In the genomic region with DNA sequence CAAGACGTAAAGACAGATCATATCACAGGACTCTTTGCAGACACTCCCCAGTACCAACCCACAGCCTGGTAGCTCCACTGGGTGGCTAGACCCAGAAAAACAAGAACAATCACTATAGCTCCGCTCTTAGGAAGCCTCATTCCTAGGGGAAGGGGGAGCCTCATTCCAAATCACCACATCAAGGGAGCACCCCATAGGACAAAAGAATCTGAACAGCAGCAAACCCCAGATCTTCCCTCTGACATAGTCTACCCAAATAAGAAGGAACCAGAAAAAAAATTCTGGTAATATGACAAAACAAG, we compare ENCODE assay signal across 15 cellular contexts.
DNase-seq lines count a peak whose midpoint lies in the region; ATAC-seq and TF ChIP-seq lines count a peak whose summit lies in the region.
"Had no signal": no experiment of that assay in that cellular context is flagged by ENCODE, and none has a peak within 500 bp of the region (broad histone marks: within the 10 kb centered on the region; RNA-seq: fewer than 3 reads in every experiment).

No MANE protein-coding gene starts in this region.

- no peak overlapping the region for H3K9ac ChIP-seq in H9 (ENCODE audit: extremely low read depth, insufficient read length, low read length)
- no peak overlapping the region for H3K9ac ChIP-seq in mesendoderm (ENCODE audit: low read length)
- H3K9ac ChIP-seq in neuronal stem cell (ENCODE audit: low read depth, low read length, poor library complexity): no peak overlapping the region

- CTCF ChIA-PET in WTC11 (lab: Charles Lee): interaction anchor here (1.2 kb wide), 2 partner anchors 33 to 722 kb away, joined by 3 to 4 read pairs; no protein-coding TSS in a partner anchor

- no peak overlapping the region for H2AFZ ChIP-seq in H9 (ENCODE audit: low read length)
- peak overlapping the region; percentile 70 for H2AFZ ChIP-seq in neuronal stem cell (ENCODE audit: low read length)

- no peak overlapping the region for H2AK5ac ChIP-seq in H9 (ENCODE audit: insufficient read length, low read length)
- H2AK5ac ChIP-seq in mesendoderm (ENCODE audit: low read length): no peak overlapping the region
- H2AK5ac ChIP-seq in neuronal stem cell (ENCODE audit: low read depth, low read length): no peak overlapping the region

- H4K5ac ChIP-seq in H9 (ENCODE audit: insufficient read length, low read depth, low read length) (no peak overlapping the region), mesendoderm (ENCODE audit: low read length) (no peak overlapping the region)

- H3K27me3 ChIP-seq in H9 (ENCODE audit: insufficient read depth, low read length): no peaks in the 10 kb centered on the region
- no peaks in the 10 kb centered on the region for H3K27me3 ChIP-seq in mesendoderm (ENCODE audit: insufficient read depth, low read length, poor library complexity)
- H3K27me3 ChIP-seq in neuronal stem cell (ENCODE audit: control insufficient read depth in 3 of 3, insufficient read depth in 3 of 3, low read depth in 1 of 3, low read length in 3 of 3): no peaks in the 10 kb centered on the region
- H3K27me3 ChIP-seq in effector memory CD4-positive, alpha-beta T cell (replicated peaks; ENCODE audit: control insufficient read depth, insufficient read depth, low read length, poor library complexity, severe bottlenecking): no peaks in the 10 kb centered on the region

- H3K56ac ChIP-seq in H9 (ENCODE audit: insufficient read length, low read depth, low read length) (no peak overlapping the region), mesendoderm (ENCODE audit: low read length) (no peak overlapping the region)

- H3K4ac ChIP-seq in H9 (ENCODE audit: low read depth, low read length) (no peak overlapping the region), mesendoderm (ENCODE audit: low read depth, low read length) (no peak overlapping the region), neuronal stem cell (ENCODE audit: low read length) (no peak overlapping the region)

- no peak overlapping the region for H2BK20ac ChIP-seq in H9 (ENCODE audit: low read depth, low read length, poor library complexity, severe bottlenecking)

- peaks cover 4 to 8% of the 10 kb centered on the region in 2 experiments; a peak in 3 of 5 replicates for H3K9me3 Mint-ChIP-seq in H9
- peaks cover 19% of the 10 kb centered on the region for H3K9me3 Mint-ChIP-seq in WTC11

- DNase-seq in H9 (no peak), WTC11 (ENCODE audit: low spot score) (no peak), mesendoderm (peak; percentile 56), neuronal stem cell (ENCODE audit: low spot score) (no peak), NCI-H2196 (lab: John Stamatoyannopoulos, UW; ENCODE audit: unreplicated experiment) (no peak), erythroblast (lab: John Stamatoyannopoulos, UW) (no peak)
- DNase-seq in effector memory CD4-positive, alpha-beta T cell: no peak
- DNase-seq: BE2C; CD4-positive, alpha-beta memory T cell; DMS79; GOT3 had no signal

- H3K79me2 ChIP-seq in H9 (ENCODE audit: insufficient read depth, low read length): no peaks in the 10 kb centered on the region
- no peaks in the 10 kb centered on the region for H3K79me2 ChIP-seq in mesendoderm (ENCODE audit: control insufficient read depth, insufficient read depth, low read length)

- no peak overlapping the region for H3K4me3 Mint-ChIP-seq in H9
- H3K4me3 Mint-ChIP-seq in WTC11: no peak overlapping the region
- H3K4me3 Mint-ChIP-seq: CD4-positive, alpha-beta memory T cell had no signal

- H3K4me3 ChIP-seq in mesendoderm (ENCODE audit: low read length) (no peak overlapping the region), neuronal stem cell (ENCODE audit: low read length in 2 of 2) (no peak overlapping the region)
- H3K4me3 ChIP-seq in effector memory CD4-positive, alpha-beta T cell (ENCODE audit: insufficient read depth, low read depth, low read length, poor library complexity, severe bottlenecking): no peak overlapping the region
- H3K4me3 ChIP-seq: A549, GM12878, HAP-1 had no signal

- H3K14ac ChIP-seq in H9 (ENCODE audit: insufficient read depth, low read length) (no peak overlapping the region), neuronal stem cell (ENCODE audit: low read length) (no peak overlapping the region)

- H3K4me1 ChIP-seq in H9 (ENCODE audit: insufficient read depth, low read length) (peaks cover 3% of the 10 kb centered on the region; the same call in 1 of the 2 replicates), mesendoderm (ENCODE audit: control insufficient read depth, low read depth, low read length) (no peaks in the 10 kb centered on the region), neuronal stem cell (ENCODE audit: control insufficient read depth in 2 of 2, insufficient read depth in 1 of 2, low read depth in 1 of 2, low read length in 2 of 2) (peaks cover 0 to 1% of the 10 kb centered on the region in 2 donors)
- no peaks in the 10 kb centered on the region for H3K4me1 ChIP-seq in effector memory CD4-positive, alpha-beta T cell (ENCODE audit: control insufficient read depth, insufficient read depth, low read length, poor library complexity, severe bottlenecking)
- H3K4me1 ChIP-seq: A549, BE2C, HAP-1 had no signal

- peak overlapping the region in 2 of 3 experiments; percentile 20 to 73; a peak in 4 of 7 replicates for H3K27ac Mint-ChIP-seq in H9
- no peak overlapping the region for H3K27ac Mint-ChIP-seq in WTC11
- H3K27ac Mint-ChIP-seq: CD4-positive, alpha-beta memory T cell had no signal

- H3K27me3 Mint-ChIP-seq in H9 (ENCODE audit: low read depth) (no peaks in the 10 kb centered on the region), WTC11 (ENCODE audit: low read depth) (no peaks in the 10 kb centered on the region)

- POLR2A ChIA-PET in WTC11 (lab: Charles Lee): no interaction called here

- H2BK5ac ChIP-seq in H9 (ENCODE audit: insufficient read length, low read length) (no peak overlapping the region), mesendoderm (ENCODE audit: low read length) (no peak overlapping the region), neuronal stem cell (ENCODE audit: low read length) (no peak overlapping the region)

- H3K79me1 ChIP-seq in H9 (ENCODE audit: insufficient read depth, low read depth, low read length, poor library complexity, severe bottlenecking) (no peaks in the 10 kb centered on the region), mesendoderm (ENCODE audit: low read length) (no peaks in the 10 kb centered on the region), neuronal stem cell (ENCODE audit: low read depth, low read length) (no peaks in the 10 kb centered on the region)

- no peak for TF ChIP-seq CTCF in H9 (conservative IDR thresholded peaks at IDR 0.05)
- TF ChIP-seq CTCF in WTC11 (IDR thresholded peaks at IDR 0.05): no peak

- no peak overlapping the region for H3K4me2 ChIP-seq in H9 (ENCODE audit: insufficient read depth, insufficient read length, low read length)
- no peak overlapping the region for H3K4me2 ChIP-seq in mesendoderm (ENCODE audit: low read length)
- H3K4me2 ChIP-seq in neuronal stem cell (ENCODE audit: insufficient read depth, low read length, poor library complexity, severe bottlenecking): no peak overlapping the region
- H3K4me2 ChIP-seq: A549 had no signal

- H3K9me3 ChIP-seq in H9 (ENCODE audit: control insufficient read depth, low read depth, low read length) (no peaks in the 10 kb centered on the region), neuronal stem cell (replicated peaks in 1 of 2; ENCODE audit: control insufficient read depth in 2 of 2, insufficient read depth in 1 of 2, low read depth in 1 of 2, low read length in 2 of 2) (peaks cover 4 to 24% of the 10 kb centered on the region in 2 donors)
- H3K9me3 ChIP-seq in effector memory CD4-positive, alpha-beta T cell (ENCODE audit: control insufficient read depth, low read length): no peaks in the 10 kb centered on the region
- H3K9me3 ChIP-seq: BE2C, HAP-1 had no signal

- no CpG with 5 or more reads among the region's 2 CpGs for WGBS in H9 (ENCODE audit: extremely low coverage, insufficient read length, low lambda C conversion rate)
- WGBS in mesendoderm (ENCODE audit: extremely low coverage, insufficient coverage, low lambda C conversion rate): no CpG with 5 or more reads among the region's 2 CpGs
- WGBS in neuronal stem cell (ENCODE audit: extremely low coverage in 2 of 2, insufficient read length in 2 of 2, insufficient replicate concordance in 1 of 2), 2 donors: no CpG with 5 or more reads among the region's 2 CpGs

- H4K8ac ChIP-seq in H9 (replicated peaks; ENCODE audit: insufficient read length, low read depth, low read length): no peak overlapping the region
- no peak overlapping the region for H4K8ac ChIP-seq in mesendoderm (ENCODE audit: low read depth, low read length)
- no peak overlapping the region for H4K8ac ChIP-seq in neuronal stem cell (ENCODE audit: low read depth, low read length)

- H4K91ac ChIP-seq in H9 (ENCODE audit: insufficient read length, low read depth, low read length) (no peak overlapping the region), neuronal stem cell (ENCODE audit: low read depth, low read length, poor library complexity) (no peak overlapping the region)

- H3K4me1 Mint-ChIP-seq in H9: peaks cover 13 to 15% of the 10 kb centered on the region in 2 experiments
- H3K4me1 Mint-ChIP-seq in WTC11: peaks cover 13% of the 10 kb centered on the region
- H3K4me1 Mint-ChIP-seq: CD4-positive, alpha-beta memory T cell had no signal

- H2BK15ac ChIP-seq in H9 (ENCODE audit: low read depth, low read length): no peak overlapping the region
- H2BK15ac ChIP-seq in mesendoderm (replicated peaks; ENCODE audit: low read depth): no peak overlapping the region
- no peak overlapping the region for H2BK15ac ChIP-seq in neuronal stem cell (ENCODE audit: low read length)

- H3T11ph ChIP-seq in H9 (ENCODE audit: low read length): no peak overlapping the region

- H3K36me3 ChIP-seq in mesendoderm (ENCODE audit: control insufficient read depth, insufficient read depth, low read length): no peaks in the 10 kb centered on the region
- H3K36me3 ChIP-seq in neuronal stem cell (replicated peaks in 1 of 2; ENCODE audit: control insufficient read depth in 2 of 2, insufficient read depth in 2 of 2, low read length in 2 of 2): peaks cover 0 to 16% of the 10 kb centered on the region in 2 donors
- H3K36me3 ChIP-seq in effector memory CD4-positive, alpha-beta T cell (ENCODE audit: control insufficient read depth, insufficient read depth, low read length): no peaks in the 10 kb centered on the region
- H3K36me3 ChIP-seq: BE2C, HAP-1 had no signal

- H2BK120ac ChIP-seq in H9 (ENCODE audit: low read depth, low read length, poor library complexity, severe bottlenecking): no peak overlapping the region
- H2BK120ac ChIP-seq in mesendoderm (ENCODE audit: low read depth, low read length): no peak overlapping the region
- no peak overlapping the region for H2BK120ac ChIP-seq in neuronal stem cell (ENCODE audit: low read depth, low read length)

- H3K36me3 Mint-ChIP-seq in H9 (ENCODE audit: insufficient read depth in 1 of 3, low read depth in 3 of 3) (peaks cover 0 to 13% (median 0%) of the 10 kb centered on the region in 3 experiments; a peak in 3 of 7 replicates), WTC11 (peaks cover 11% of the 10 kb centered on the region)

- H3K23ac ChIP-seq in H9 (ENCODE audit: insufficient read length, low read depth, low read length): no peak overlapping the region
- H3K23ac ChIP-seq in mesendoderm (ENCODE audit: low read length): no peak overlapping the region
- no peak overlapping the region for H3K23ac ChIP-seq in neuronal stem cell (ENCODE audit: low read depth, low read length, poor library complexity)

- no peak overlapping the region for H3K27ac ChIP-seq in H9 (ENCODE audit: insufficient read length, low read depth, low read length)
- H3K27ac ChIP-seq in mesendoderm (ENCODE audit: low read depth, low read length): no peak overlapping the region
- H3K27ac ChIP-seq in neuronal stem cell (replicated peaks; ENCODE audit: low read length): no peak overlapping the region
- no peak overlapping the region for H3K27ac ChIP-seq in effector memory CD4-positive, alpha-beta T cell (ENCODE audit: insufficient read depth, low read length, poor library complexity, severe bottlenecking)
- H3K27ac ChIP-seq: A549, C4-2B had no signal

- ATAC-seq in WTC11: peak; percentile 53
- ATAC-seq: A549, GM12878 had no signal

- H3K23me2 ChIP-seq in H9 (ENCODE audit: insufficient read length, low read depth, low read length, poor library complexity, severe bottlenecking): no peaks in the 10 kb centered on the region

- H4K20me1 ChIP-seq in H9 (ENCODE audit: control insufficient read depth, insufficient read depth, insufficient read length): no peaks in the 10 kb centered on the region

- H3K18ac ChIP-seq in H9 (ENCODE audit: insufficient read length, low read depth, low read length) (no peak overlapping the region), mesendoderm (ENCODE audit: low read length) (no peak overlapping the region), neuronal stem cell (ENCODE audit: low read length) (no peak overlapping the region)

- H2BK12ac ChIP-seq in H9 (ENCODE audit: insufficient read length, low read depth, low read length) (no peak overlapping the region), neuronal stem cell (ENCODE audit: low read length) (no peak overlapping the region)

- no peak for TF ChIP-seq POLR2A in erythroblast (IDR thresholded peaks at IDR 0.05; ENCODE audit: low read length)
